1 cellular context compared by ENCODE assay signal in the genomic region with DNA sequence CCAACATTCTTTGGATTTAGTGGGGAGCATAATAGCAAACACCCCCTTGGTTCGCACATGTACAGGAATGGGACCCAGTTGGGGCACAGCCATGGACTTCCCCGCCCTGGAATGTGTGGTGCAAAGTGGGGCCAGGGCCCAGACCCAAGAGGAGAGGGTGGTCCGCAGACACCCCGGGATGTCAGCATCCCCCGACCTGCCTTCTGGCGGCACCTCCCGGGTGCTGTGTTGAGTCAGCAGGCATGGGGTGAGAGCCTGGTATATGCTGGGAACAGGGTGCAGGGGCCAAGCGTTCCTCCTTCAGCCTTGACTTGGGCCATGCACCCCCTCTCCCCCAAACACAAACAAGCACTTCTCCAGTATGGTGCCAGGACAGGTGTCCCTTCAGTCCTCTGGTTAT.
TF ChIP-seq lines count a peak whose summit lies in the region.

No MANE protein-coding gene starts in this region.

TF ChIP-seq in H1, 55 proteins besides CTCF, POLR2A, EP300 and RAD21:
- TF ChIP-seq CHD7 (IDR thresholded peaks at IDR 0.05; ENCODE audit: insufficient replicate concordance, low read length), result no peak
- peak; percentile 54; the same call in 1 of the 2 replicates for TF ChIP-seq POLR2AphosphoS5 (IDR thresholded peaks at IDR 0.05; ENCODE audit: low read depth, low read length)
- no peak for TF ChIP-seq JUN (IDR thresholded peaks at IDR 0.05; ENCODE audit: low read depth, low read length)
